ENCODE assay signal across 12 cellular contexts in the genomic region with DNA sequence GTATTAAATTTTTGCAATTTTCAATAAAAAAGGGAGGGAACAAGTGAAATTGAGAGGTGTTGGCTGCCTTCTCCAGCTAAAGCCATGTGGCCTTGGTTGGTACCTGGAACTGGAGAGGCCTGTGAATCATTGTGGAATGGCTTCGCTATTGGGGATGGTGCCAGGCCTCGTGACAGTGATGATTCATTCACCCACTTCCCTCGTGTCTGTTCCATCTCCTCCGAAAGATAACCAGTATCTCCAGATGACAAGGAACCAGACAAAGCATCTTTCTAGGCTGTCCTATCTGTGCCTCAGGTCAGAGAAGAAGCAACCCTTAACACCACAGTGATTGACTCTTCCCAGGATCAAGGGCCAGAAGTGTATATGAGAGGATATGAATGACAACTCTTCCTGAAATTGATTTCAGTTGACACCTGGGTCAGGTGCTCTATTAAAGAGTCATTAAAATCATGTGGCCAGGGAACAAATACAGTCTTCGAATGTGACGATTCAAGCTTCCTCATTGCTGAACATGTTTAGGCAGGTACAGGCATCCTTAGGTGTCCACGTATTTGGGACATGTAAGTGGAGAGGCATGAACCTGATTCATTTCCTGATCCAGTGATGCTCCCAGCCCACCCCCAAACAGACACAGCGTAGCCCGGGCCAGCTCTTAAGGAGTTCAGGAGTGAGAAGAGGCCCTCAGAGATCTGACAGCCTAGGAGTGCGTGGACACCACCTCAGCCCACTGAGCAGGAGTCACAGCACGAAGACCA. TPM values are rescaled to one million over a fixed set of nuclear protein-coding genes. Genes with fewer than 3 reads are reported as not detected.
DNase-seq lines count a peak whose midpoint lies in the region; ATAC-seq, FAIRE-seq and TF ChIP-seq lines count a peak whose summit lies in the region.
"Had no signal": no experiment of that assay in that cellular context is flagged by ENCODE, and none has a peak within 500 bp of the region (broad histone marks: within the 10 kb centered on the region; RNA-seq: fewer than 3 reads in every experiment).

A gene with protein sequence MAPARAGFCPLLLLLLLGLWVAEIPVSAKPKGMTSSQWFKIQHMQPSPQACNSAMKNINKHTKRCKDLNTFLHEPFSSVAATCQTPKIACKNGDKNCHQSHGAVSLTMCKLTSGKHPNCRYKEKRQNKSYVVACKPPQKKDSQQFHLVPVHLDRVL (plus strand): TSS at position 687 of the 758 bp plus-strand sequence. CDS start 631 bp downstream, outside the sequence.

- H3K4me1 ChIP-seq in IMR-90 (ENCODE audit: control insufficient read depth, insufficient read depth, low read length) (peaks cover 2% of the 10 kb centered on the region; the same call in 1 of the 2 replicates), K562 (replicated peaks in 1 of 2; ENCODE audit: control insufficient read depth in 2 of 2, insufficient read depth in 2 of 2, low read length in 2 of 2) (peaks cover 5 to 25% of the 10 kb centered on the region in 2 experiments; a peak in 4 of 5 replicates)

- no peaks in the 10 kb centered on the region for H3K9me1 ChIP-seq in IMR-90 (ENCODE audit: insufficient read depth, low read length)
- no peaks in the 10 kb centered on the region for H3K9me1 ChIP-seq in K562 (ENCODE audit: control insufficient read depth, insufficient read depth, low read length)

- no peak within 1 kb of the TSS for H2AFZ ChIP-seq in IMR-90 (replicated peaks; ENCODE audit: low read length, poor library complexity)
- H2AFZ ChIP-seq in K562 (ENCODE audit: low read depth, low read length) = no peak within 1 kb of the TSS

- H3K9me3 ChIP-seq in IMR-90 (ENCODE audit: control insufficient read depth, insufficient read depth, low read length) (no peaks in the 10 kb centered on the region), K562 (replicated peaks; ENCODE audit: control insufficient read depth, insufficient read depth, low read depth, low read length) (no peaks in the 10 kb centered on the region)

- no peak within 1 kb of the TSS for H3K4ac ChIP-seq in IMR-90 (ENCODE audit: low read depth, low read length)

- H2BK20ac ChIP-seq in IMR-90 (ENCODE audit: low read depth, low read length) = no peak within 1 kb of the TSS

- ATAC-seq in IMR-90 (ENCODE audit: low read depth) (no peak), K562 (no peak), GM18861 (IDR thresholded peaks at IDR 0.05; ENCODE audit: unreplicated experiment) (no peak), GM18870 (IDR thresholded peaks at IDR 0.05; ENCODE audit: unreplicated experiment) (no peak)
- ATAC-seq in stimulated activated naive B cell treated with anti-CD40 and anti-IgM and Interleukin-4, amounts not matched to agents 10 μg/mL and 1 μg/mL and 100 μg/mL, for 72 hours (replicated peaks) = no peak

- no peak within 1 kb of the TSS for H3K18ac ChIP-seq in IMR-90 (ENCODE audit: low read depth, low read length)

- intact Hi-C loops in IMR-90 (cut with micrococcal nuclease) = loop anchor here (2.0 kb wide), 1 partner anchor 71 kb away; no protein-coding TSS in a partner anchor
- intact Hi-C loops in K562 (cut with micrococcal nuclease) = loop anchor here (5.0 kb wide), 1 partner anchor 185 kb away; no protein-coding TSS in a partner anchor

- H3K79me1 ChIP-seq in IMR-90 (ENCODE audit: low read depth in 1 of 2, low read length in 2 of 2) = no peaks in the 10 kb centered on the region

- H2BK120ac ChIP-seq in IMR-90 (ENCODE audit: low read depth, low read length) = no peak within 1 kb of the TSS

- H3K27ac ChIP-seq in IMR-90 (ENCODE audit: insufficient read depth, low read length) = no peak within 1 kb of the TSS
- no peak within 1 kb of the TSS for H3K27ac ChIP-seq in K562 (ENCODE audit: extremely low read depth, low read depth, low read length)

- H3K36me3 ChIP-seq in IMR-90 (ENCODE audit: control insufficient read depth, insufficient read depth, low read length) (no peaks in the 10 kb centered on the region), K562 (ENCODE audit: control insufficient read depth, insufficient read depth, low read length) (no peaks in the 10 kb centered on the region)

- no peak within 1 kb of the TSS for H3K9ac ChIP-seq in IMR-90 (ENCODE audit: low read depth, low read length)
- H3K9ac ChIP-seq in K562 (ENCODE audit: insufficient read depth in 1 of 2, low read depth in 2 of 2, low read length in 2 of 2) = no peak within 1 kb of the TSS

- in situ Hi-C loops in IMR-90 (cut with MboI; ENCODE audit: low sequenced_read_pairs) (no loop called here), K562 (cut with MboI) (no loop called here)

- H3K27ac Mint-ChIP-seq in stimulated activated naive B cell treated with anti-CD40 and anti-IgM and Interleukin-4, amounts not matched to agents 10 μg/mL and 1 μg/mL and 100 μg/mL, for 72 hours = peak within 1 kb of the TSS; percentile 10
- H3K27ac Mint-ChIP-seq: memory B cell had no signal

- H3K27me3 Mint-ChIP-seq in stimulated activated naive B cell treated with anti-CD40 and anti-IgM and Interleukin-4, amounts not matched to agents 10 μg/mL and 1 μg/mL and 100 μg/mL, for 72 hours = peaks cover 38 to 40% of the 10 kb centered on the region in 2 donors

- FAIRE-seq in K562 (lab: Jason Lieb, UNC) = no peak

- no peaks in the 10 kb centered on the region for H3K4me1 Mint-ChIP-seq in stimulated activated naive B cell treated with anti-CD40 and anti-IgM and Interleukin-4, amounts not matched to agents 10 μg/mL and 1 μg/mL and 100 μg/mL, for 72 hours
- H3K4me1 Mint-ChIP-seq: memory B cell had no signal

- no peak within 1 kb of the TSS for H2BK15ac ChIP-seq in IMR-90 (ENCODE audit: low read depth, low read length)

- no peak within 1 kb of the TSS for H4K91ac ChIP-seq in IMR-90 (ENCODE audit: insufficient read depth, low read depth, low read length)

- no peaks in the 10 kb centered on the region for H4K20me1 ChIP-seq in IMR-90 (ENCODE audit: insufficient read depth, low read length)
- H4K20me1 ChIP-seq in K562 (replicated peaks; ENCODE audit: control insufficient read depth, insufficient read depth, low read length) = no peaks in the 10 kb centered on the region

- POLR2A ChIA-PET in IMR-90 (lab: Charles Lee; ENCODE audit: unreplicated experiment) = no interaction called here
- POLR2A ChIA-PET in K562 (lab: Yijun Ruan, JAX) = interaction anchor here (1.1 kb wide), 1 partner anchor 25 kb away, joined by 3 read pairs; no protein-coding TSS in a partner anchor

- H3K4me2 ChIP-seq in IMR-90 (ENCODE audit: low read depth, low read length) = no peak within 1 kb of the TSS
- H3K4me2 ChIP-seq in K562 (ENCODE audit: insufficient read depth, low read length) = no peak within 1 kb of the TSS

- H4K8ac ChIP-seq in IMR-90 (ENCODE audit: low read depth in 2 of 2, low read length in 2 of 2) = no peak within 1 kb of the TSS

- TF ChIP-seq POLR2A in IMR-90 (IDR thresholded peaks at IDR 0.05; ENCODE audit: low read depth, low read length) (no peak), K562 (conservative IDR thresholded peaks at IDR 0.05) (no peak)

- TF ChIP-seq CTCF in IMR-90 (conservative IDR thresholded peaks at IDR 0.05; ENCODE audit: low read depth, low read length) (no peak), K562 (IDR thresholded peaks at IDR 0.05 in 2 of 3, conservative IDR thresholded peaks at IDR 0.05 in 1 of 3; ENCODE audit: insufficient read depth in 2 of 3, low read depth in 1 of 3, low read length in 3 of 3) (no peak)

- H2AK5ac ChIP-seq in IMR-90 (ENCODE audit: low read depth, low read length) = no peak within 1 kb of the TSS

- dilution Hi-C loops in IMR-90 (cut with HindIII; ENCODE audit: low sequenced_read_pairs, unreplicated experiment) = no loop called here

- H3K4me3 ChIP-seq in IMR-90 (ENCODE audit: insufficient read depth, low read depth, low read length) (no peak within 1 kb of the TSS), K562 (no peak within 1 kb of the TSS)

- no peak within 1 kb of the TSS for H3K23ac ChIP-seq in IMR-90 (ENCODE audit: low read depth, low read length)

- CTCF ChIA-PET in IMR-90 (lab: Yijun Ruan, JAX) = interaction anchor here (3.7 kb wide), 1 partner anchor 27 kb away, joined by 37 read pairs; no protein-coding TSS in a partner anchor
- CTCF ChIA-PET in K562 (lab: Yijun Ruan, JAX; ENCODE audit: low intra/inter-chr PET ratio) = interaction anchor here (0.7 kb wide), 1 partner anchor 15 kb away, joined by 3 read pairs; a partner anchor contains a TSS

- H3K9me3 Mint-ChIP-seq in stimulated activated naive B cell treated with anti-CD40 and anti-IgM and Interleukin-4, amounts not matched to agents 10 μg/mL and 1 μg/mL and 100 μg/mL, for 72 hours = no peaks in the 10 kb centered on the region
- H3K9me3 Mint-ChIP-seq: memory B cell had no signal

- no peaks in the 10 kb centered on the region for H3K79me2 ChIP-seq in K562 (ENCODE audit: control insufficient read depth, insufficient read depth, low read length)

- H3K4me3 Mint-ChIP-seq in stimulated activated naive B cell treated with anti-CD40 and anti-IgM and Interleukin-4, amounts not matched to agents 10 μg/mL and 1 μg/mL and 100 μg/mL, for 72 hours = no peak within 1 kb of the TSS
- H3K4me3 Mint-ChIP-seq: memory B cell had no signal

- H2AK9ac ChIP-seq in IMR-90 (replicated peaks; ENCODE audit: low read depth, low read length, poor library complexity) = no peak within 1 kb of the TSS

- no peak for TF ChIP-seq RAD21 in IMR-90 (IDR thresholded peaks at IDR 0.05; ENCODE audit: low read length)
- no peak for TF ChIP-seq RAD21 in K562 (CRISPR knock-in tag; conservative IDR thresholded peaks at IDR 0.05 in 1 of 2, IDR thresholded peaks at IDR 0.05 in 1 of 2)

- peak; percentile 54 for DNase-seq in IMR-90
- peak in 1 of 4 experiments; percentile 17 for DNase-seq in K562 (ENCODE audit: extremely low read depth in 1 of 4, low spot score in 3 of 4)
- DNase-seq in kidney glomerular epithelial cell (lab: John Stamatoyannopoulos, UW) = peak; percentile 19
- DNase-seq in stimulated activated naive B cell treated with anti-CD40 and anti-IgM and Interleukin-4, amounts not matched to agents 10 μg/mL and 1 μg/mL and 100 μg/mL, for 72 hours = no peak
- DNase-seq in NCI-H774 (lab: John Stamatoyannopoulos, UW) = no peak
- DNase-seq in activated CD4-positive, alpha-beta T cell treated with anti-CD3 and anti-CD28 coated beads for 48 hours = no peak
- DNase-seq: DND-41, Kasumi-1, NCI-H524 treated with DMSO at 0.1 percent for 48 hours had no signal

- H3K14ac ChIP-seq in IMR-90 (replicated peaks; ENCODE audit: low read depth, low read length) = no peak within 1 kb of the TSS

- peaks cover 26% of the 10 kb centered on the region for H3K27me3 ChIP-seq in IMR-90 (ENCODE audit: control insufficient read depth, insufficient read depth, low read length)
- no peaks in the 10 kb centered on the region for H3K27me3 ChIP-seq in K562 (ENCODE audit: control insufficient read depth in 2 of 2, insufficient read depth in 2 of 2, low read length in 2 of 2)

- BruUV-seq in IMR-90 (replicated peaks; lab: Mats Ljungman, UMichigan) (no TSS peak), K562 (replicated peaks; lab: Mats Ljungman, UMichigan) (no TSS peak)

- H3K56ac ChIP-seq in IMR-90 (ENCODE audit: extremely low read depth, insufficient read depth, low read length) = no peak within 1 kb of the TSS

- no peak within 1 kb of the TSS for H4K5ac ChIP-seq in IMR-90 (ENCODE audit: low read depth, low read length)

- WGBS in IMR-90 (ENCODE audit: extremely low coverage in 2 of 2, insufficient read length in 1 of 2), 2 experiments = 93% methylated on average over 3 of the region's 11 CpGs; no CpG with 5 or more reads in 1 of the 2 experiments
- WGBS in K562 (ENCODE audit: insufficient coverage, low coverage, missing lambda C conversion rate) = 48% methylated on average over 11 of the region's 11 CpGs

- H2BK5ac ChIP-seq in IMR-90 (ENCODE audit: low read depth, low read length, poor library complexity, severe bottlenecking) = no peak within 1 kb of the TSS

- H3K36me3 Mint-ChIP-seq in stimulated activated naive B cell treated with anti-CD40 and anti-IgM and Interleukin-4, amounts not matched to agents 10 μg/mL and 1 μg/mL and 100 μg/mL, for 72 hours = no peaks in the 10 kb centered on the region
- H3K36me3 Mint-ChIP-seq: memory B cell had no signal

- no peak for TF ChIP-seq EP300 in K562 (IDR thresholded peaks at IDR 0.05; ENCODE audit: low read length)

RNA-seq across cellular contexts. Expression of the gene that starts here (rescaled TPM):
- total RNA-seq in IMR-90 (2012; rRNA removed) (not detected in 2 replicates), K562 (2014; rRNA removed) (not detected in 2 replicates), K562 (2014; rRNA removed; fragmentation: Illumina TruSeq; extraction: Trizol) (not detected in 2 replicates), K562 (2015; rRNA removed; fragmentation: Illumina TruSeq; extraction: Trizol) (not detected in 2 replicates), K562 (2021) (not detected in 2 replicates)
- polyA plus RNA-seq in IMR-90 (2012; rRNA removed) (not detected in 2 replicates), K562 (2011; rRNA removed) (not detected in 2 replicates), K562 (2014; fragmentation: Illumina TruSeq; extraction: Trizol) (not detected in 2 replicates), K562 (2014; fragmentation: Nextera tagmentation; extraction: Ambion mirVana) (not detected), K562 (2014; rRNA removed) (not detected in 2 replicates)
- not detected in 2 replicates for polyA plus RNA-seq in IMR-90 (2012; cell fraction: cytosol; rRNA removed)
- polyA plus RNA-seq in IMR-90 (2012; cell fraction: nucleus; rRNA removed; ENCODE audit: low replicate concordance) = not detected in 2 replicates
- total RNA-seq in K562 (2011; cell fraction: chromatin; rRNA removed; ENCODE audit: low replicate concordance) = not detected in 2 replicates
- total RNA-seq in K562 (2011; cell fraction: nucleolus; rRNA removed) = not detected in 2 replicates
- total RNA-seq in K562 (2011; cell fraction: nucleoplasm; rRNA removed) = not detected in 2 replicates
- not detected in 2 replicates for polyA plus RNA-seq in K562 (2011; cell fraction: cytosol; rRNA removed)
- not detected in 2 replicates for polyA plus RNA-seq in K562 (2011; cell fraction: nucleus; rRNA removed)
- polyA plus RNA-seq in K562 (2012) = not detected in 2 replicates
- not detected in 2 replicates for polyA minus RNA-seq in K562 (2011; rRNA and poly(A)+ RNA removed)
- not detected in 2 replicates for polyA minus RNA-seq in K562 (2011; cell fraction: cytosol; rRNA and poly(A)+ RNA removed)
- polyA minus RNA-seq in K562 (2011; cell fraction: nucleus; rRNA and poly(A)+ RNA removed) = not detected in 2 replicates

Comparison
In these comparisons a context has a peak if more than half of its experiments do, and no peak if none do; other contexts are left out.
1. Peak in DNase-seq in IMR-90; RNA of the gene not detected or under 1 TPM.